In genomic region chr22:45317551-45318167, GRCh38 we compare ENCODE assay signal across 8 cellular contexts. TPM values are rescaled to one million over a fixed set of nuclear protein-coding genes. Genes with fewer than 3 reads are reported as not detected.
DNase-seq lines count a peak whose midpoint lies in the region; ATAC-seq and TF ChIP-seq lines count a peak whose summit lies in the region.

No MANE protein-coding gene starts in this region.

- H2AFZ ChIP-seq in SU-DHL-6 (ENCODE audit: low read depth, low read length, severe bottlenecking): no peak overlapping the region

- H3K9me2 ChIP-seq in SU-DHL-6 (replicated peaks; ENCODE audit: insufficient read depth, low read length): no peaks in the 10 kb centered on the region

- CTCF ChIA-PET in naive thymus-derived CD4-positive, alpha-beta T cell (lab: Charles Lee): interaction anchor here (0.6 to 1.7 kb wide), 2 partner anchors 21 to 116 kb away, joined by 3 to 4 read pairs; no protein-coding TSS in a partner anchor

- H4K20me1 ChIP-seq in SU-DHL-6 (ENCODE audit: low read depth, low read length): no peaks in the 10 kb centered on the region

- no peak overlapping the region for H3K4me3 ChIP-seq in SU-DHL-6 (ENCODE audit: insufficient read depth, low read length, poor library complexity, severe bottlenecking)
- peak overlapping the region; percentile 49 for H3K4me3 ChIP-seq in naive thymus-derived CD4-positive, alpha-beta T cell (ENCODE audit: low read length)

- H3K27ac Mint-ChIP-seq in endothelial cell (ENCODE audit: unreplicated experiment): peak overlapping the region; percentile 91
- peak overlapping the region; percentile 98 to 100 (median 99) for H3K27ac Mint-ChIP-seq in naive thymus-derived CD4-positive, alpha-beta T cell

- POLR2A ChIA-PET in naive thymus-derived CD4-positive, alpha-beta T cell (lab: Charles Lee): interaction anchor here (0.6 to 1.8 kb wide), 7 partner anchors 9 to 145 kb away, joined by 3 to 7 read pairs (median 4); no protein-coding TSS in a partner anchor

- no peaks in the 10 kb centered on the region for H3K9me3 Mint-ChIP-seq in endothelial cell (ENCODE audit: unreplicated experiment)
- no peaks in the 10 kb centered on the region for H3K9me3 Mint-ChIP-seq in naive thymus-derived CD4-positive, alpha-beta T cell

- peaks cover 32 to 56% of the 10 kb centered on the region in 2 donors for H3K4me1 ChIP-seq in naive thymus-derived CD4-positive, alpha-beta T cell (ENCODE audit: control insufficient read depth in 2 of 2, insufficient read depth in 2 of 2, low read length in 2 of 2)

- H3K4me3 Mint-ChIP-seq in endothelial cell (ENCODE audit: unreplicated experiment): no peak overlapping the region
- peak overlapping the region; percentile 72 to 88 (median 85) for H3K4me3 Mint-ChIP-seq in naive thymus-derived CD4-positive, alpha-beta T cell

- peaks cover 2% of the 10 kb centered on the region for H3K36me3 Mint-ChIP-seq in endothelial cell (ENCODE audit: low read depth, unreplicated experiment)
- H3K36me3 Mint-ChIP-seq in naive thymus-derived CD4-positive, alpha-beta T cell: peaks cover 0 to 19% (median 0%) of the 10 kb centered on the region in 5 donors

- intact Hi-C loops in naive thymus-derived CD4-positive, alpha-beta T cell (cut with micrococcal nuclease): loop anchor here (1.0 to 5.0 kb wide), 14 partner anchors 8 to 718 kb away; partner anchors contain the start of genes FAM118A (in 2 of the 2), RIBC2 (in 2 of the 2), SMC1B (in 2 of the 2) and KIAA0930 (in 1 of the 2)

- peak; percentile 49 for ATAC-seq in naive thymus-derived CD4-positive, alpha-beta T cell
- ATAC-seq in GM21423 (IDR thresholded peaks at IDR 0.05; ENCODE audit: unreplicated experiment): no peak

- peaks cover 6% of the 10 kb centered on the region; the same call in 1 of the 2 replicates for H3F3A ChIP-seq in SU-DHL-6 (ENCODE audit: insufficient read depth)

- H3K27ac ChIP-seq in SU-DHL-6 (ENCODE audit: low read depth, low read length): peak overlapping the region; percentile 46
- H3K27ac ChIP-seq in naive thymus-derived CD4-positive, alpha-beta T cell (ENCODE audit: low read depth, low read length): peak overlapping the region; percentile 92

- H3K4me2 ChIP-seq in SU-DHL-6 (ENCODE audit: low read depth, low read length, poor library complexity, severe bottlenecking): peak overlapping the region; percentile 40

- no peaks in the 10 kb centered on the region for H3K36me3 ChIP-seq in SU-DHL-6 (ENCODE audit: low read length)
- H3K36me3 ChIP-seq in naive thymus-derived CD4-positive, alpha-beta T cell (ENCODE audit: control insufficient read depth in 2 of 3, insufficient read depth in 3 of 3, low read length in 3 of 3): peaks cover 4 to 8% (median 4%) of the 10 kb centered on the region in 3 experiments

- TF ChIP-seq CTCF in SU-DHL-6 (IDR thresholded peaks at IDR 0.05; ENCODE audit: insufficient read depth, low read length, poor library complexity, severe bottlenecking) (no peak), endothelial cell (IDR thresholded peaks at IDR 0.05; ENCODE audit: unreplicated experiment) (no peak)

- H3K27me3 Mint-ChIP-seq in endothelial cell (ENCODE audit: unreplicated experiment): peaks cover 6% of the 10 kb centered on the region
- no peaks in the 10 kb centered on the region for H3K27me3 Mint-ChIP-seq in naive thymus-derived CD4-positive, alpha-beta T cell

- no peaks in the 10 kb centered on the region for H3K9me3 ChIP-seq in SU-DHL-6 (ENCODE audit: insufficient read depth, low read length)
- no peaks in the 10 kb centered on the region for H3K9me3 ChIP-seq in naive thymus-derived CD4-positive, alpha-beta T cell (ENCODE audit: control insufficient read depth in 2 of 3, low read length in 3 of 3)

- H3K9ac ChIP-seq in SU-DHL-6 (ENCODE audit: low read length): peak overlapping the region; percentile 8; the same call in 1 of the 2 replicates

- no peaks in the 10 kb centered on the region for H3K27me3 ChIP-seq in SU-DHL-6 (ENCODE audit: low read length)
- H3K27me3 ChIP-seq in naive thymus-derived CD4-positive, alpha-beta T cell (ENCODE audit: control insufficient read depth in 2 of 2, insufficient read depth in 2 of 2, low read length in 2 of 2): no peaks in the 10 kb centered on the region

- peaks cover 18% of the 10 kb centered on the region for H3K79me2 ChIP-seq in SU-DHL-6 (ENCODE audit: insufficient read depth, low read length)

- H3K4me1 Mint-ChIP-seq in endothelial cell (ENCODE audit: unreplicated experiment): peaks cover 23% of the 10 kb centered on the region
- H3K4me1 Mint-ChIP-seq in naive thymus-derived CD4-positive, alpha-beta T cell: peaks cover 36 to 100% (median 91%) of the 10 kb centered on the region in 7 donors

- DNase-seq in NCI-H510A treated with DMSO at 0.1 percent for 48 hours (lab: John Stamatoyannopoulos, UW): peak; percentile 12
- DNase-seq in NCI-H510A (lab: John Stamatoyannopoulos, UW): no peak
- peak; percentile 31 for DNase-seq in endothelial cell (ENCODE audit: low spot score)
- peak in 2 of 9 donors; percentile 27 to 77 for DNase-seq in naive thymus-derived CD4-positive, alpha-beta T cell
- no peak for DNase-seq in NK-92 (lab: John Stamatoyannopoulos, UW; ENCODE audit: unreplicated experiment)
- DNase-seq in NCI-H187 (lab: John Stamatoyannopoulos, UW): no peak

RNA-seq across cellular contexts. Expression of gene FAM118A, which starts 7.9 kb away (rescaled TPM):
- 26.6 TPM for total RNA-seq in endothelial cell (ENCODE audit: unreplicated experiment)
- 100 to 1,000 TPM in 4 of 5 experiments, 10 to 100 TPM in 1; 61.3 to 216 (median 111) TPM for total RNA-seq in naive thymus-derived CD4-positive, alpha-beta T cell
- polyA plus RNA-seq in naive thymus-derived CD4-positive, alpha-beta T cell: 10 to 100 TPM; 54.0 to 81.6 TPM

RNA-seq across cellular contexts. Expression of gene UPK3A, which starts 32.9 kb away (rescaled TPM):
- total RNA-seq in endothelial cell (ENCODE audit: unreplicated experiment): not detected
- total RNA-seq in naive thymus-derived CD4-positive, alpha-beta T cell: under 1 TPM in 1 of 5 experiments, not detected in 4; 0.61 TPM
- polyA plus RNA-seq in naive thymus-derived CD4-positive, alpha-beta T cell: under 1 TPM in 1 of 2 donors, not detected in 1; 0.25 TPM

Comparison
In these comparisons a context has a peak if more than half of its experiments do, and no peak if none do; other contexts are left out.
1. DNase-seq: peak in NCI-H510A treated with DMSO at 0.1 percent for 48 hours (single experiment) and endothelial cell (single experiment); none in NCI-H510A (single experiment), NK-92 (single experiment) and NCI-H187 (0 of 2).